Comparison of ENCODE assay signal across 13 cellular contexts in genomic region chr5:54296386-54296785, GRCh38. TPM values are rescaled to one million over a fixed set of nuclear protein-coding genes. Genes with fewer than 3 reads are reported as not detected.
DNase-seq lines count a peak whose midpoint lies in the region; ATAC-seq, FAIRE-seq and TF ChIP-seq lines count a peak whose summit lies in the region.
"Had no signal": no experiment of that assay in that cellular context is flagged by ENCODE, and none has a peak within 500 bp of the region (broad histone marks: within the 10 kb centered on the region; RNA-seq: fewer than 3 reads in every experiment).

No MANE protein-coding gene starts in this region.

- no peak overlapping the region for H3K9ac ChIP-seq in DND-41 (ENCODE audit: low read depth, low read length)
- no peak overlapping the region for H3K9ac ChIP-seq in H1 (replicated peaks in 1 of 4; ENCODE audit: extremely low read depth in 1 of 4, low read depth in 3 of 4, low read length in 3 of 4)

- H2BK12ac ChIP-seq in H1 (ENCODE audit: low read depth, low read length) = no peak overlapping the region

- TF ChIP-seq RAD21 in H1 (IDR thresholded peaks at IDR 0.05 in 1 of 2, conservative IDR thresholded peaks at IDR 0.05 in 1 of 2; ENCODE audit: low read depth in 2 of 2, low read length in 2 of 2) = no peak

- no peak overlapping the region for H4K5ac ChIP-seq in H1 (ENCODE audit: insufficient read length, low read depth, low read length)

- H3K4ac ChIP-seq in H1 (replicated peaks; ENCODE audit: insufficient read length, low read depth, low read length) = no peak overlapping the region

- intact Hi-C loops in pancreas (cut with DNase I) = no loop called here

- H3K18ac ChIP-seq in H1 (ENCODE audit: extremely low read depth, low read length) = no peak overlapping the region

- H3K4me1 ChIP-seq in DND-41 (ENCODE audit: insufficient read depth, low read length) (no peaks in the 10 kb centered on the region), H1 (replicated peaks in 1 of 4; ENCODE audit: control insufficient read depth in 3 of 4, insufficient read depth in 4 of 4, low read length in 3 of 4) (peaks cover 0 to 9% (median 8%) of the 10 kb centered on the region in 4 experiments; a peak in 4 of 7 replicates), pancreas (peaks cover 0 to 13% (median 0%) of the 10 kb centered on the region in 3 donors), SJCRH30 (peaks cover 7% of the 10 kb centered on the region; the same call in 1 of the 2 replicates)

- no peak for TF ChIP-seq EP300 in H1 (IDR thresholded peaks at IDR 0.05; ENCODE audit: borderline replicate concordance in 1 of 2, low read depth in 2 of 2, low read length in 2 of 2)

- H3K79me1 ChIP-seq in H1 (ENCODE audit: low read depth, low read length) = no peaks in the 10 kb centered on the region; the same call in 1 of the 2 replicates

- CTCF ChIA-PET in H1 (lab: Charles Lee; ENCODE audit: partially characterized antibody) = interaction anchor here (1.1 to 1.4 kb wide), 3 partner anchors 42 to 221 kb away, joined by 3 to 4 read pairs (median 3); partner anchors contain the start of gene SNX18

- H3K9me3 ChIP-seq in DND-41 (ENCODE audit: insufficient read depth, low read length, severe bottlenecking) = no peaks in the 10 kb centered on the region
- H3K9me3 ChIP-seq in H1 (ENCODE audit: insufficient read depth in 2 of 2, low read depth in 1 of 2, low read length in 1 of 2) = no peaks in the 10 kb centered on the region
- no peaks in the 10 kb centered on the region for H3K9me3 ChIP-seq in pancreas
- H3K9me3 ChIP-seq in SJCRH30 (replicated peaks) = no peaks in the 10 kb centered on the region

- FAIRE-seq in H1 (lab: Jason Lieb, UNC) (no peak), pancreas (lab: Jason Lieb, UNC) (no peak)
- FAIRE-seq: RCC 7860 had no signal

- H3K4me3 ChIP-seq in DND-41 (ENCODE audit: low read depth in 1 of 2, low read length in 2 of 2) (no peak overlapping the region), H1 (ENCODE audit: extremely low read depth in 1 of 4, insufficient read depth in 2 of 4, low read depth in 3 of 4, low read length in 4 of 4) (no peak overlapping the region), pancreas (no peak overlapping the region), SJCRH30 (no peak overlapping the region)

- TF ChIP-seq POLR2A in H1 (IDR thresholded peaks at IDR 0.05; ENCODE audit: control extremely low read depth in 1 of 2, low read depth in 2 of 2, low read length in 2 of 2) = no peak

- H3K4me2 ChIP-seq in DND-41 (ENCODE audit: insufficient read depth, low read length) = no peak overlapping the region
- H3K4me2 ChIP-seq in H1 (ENCODE audit: insufficient read depth in 1 of 2, low read depth in 2 of 2, low read length in 2 of 2) = peak overlapping the region in 1 of 2 experiments; percentile 11; a peak in 1 of 4 replicates

- H3K27ac ChIP-seq in DND-41 (ENCODE audit: low read length) (no peak overlapping the region), H1 (ENCODE audit: low read depth, low read length) (no peak overlapping the region), pancreas (no peak overlapping the region), SJCRH30 (no peak overlapping the region)

- H3K79me2 ChIP-seq in DND-41 (ENCODE audit: insufficient read depth, low read length) (peaks cover 9% of the 10 kb centered on the region), H1 (ENCODE audit: control insufficient read depth in 1 of 2, insufficient read depth in 2 of 2, low read length in 2 of 2) (peaks cover 5 to 79% of the 10 kb centered on the region in 2 experiments; a peak in 3 of 4 replicates)

- H2BK20ac ChIP-seq in H1 (ENCODE audit: low read length) = no peak overlapping the region

- 89% methylated on average over 2 of the region's 2 CpGs; no CpG with 5 or more reads in 1 of the 2 experiments for WGBS in H1 (ENCODE audit: extremely low coverage in 1 of 2, insufficient coverage in 1 of 2, insufficient read length in 1 of 2, insufficient replicate concordance in 2 of 2, low coverage in 1 of 2, low lambda C conversion rate in 2 of 2, missing lambda C conversion rate in 1 of 2), 2 experiments
- 14 to 18% methylated on average over 2 of the region's 2 CpGs for WGBS in pancreas, 2 donors

- POLR2A ChIA-PET in H1 (lab: Charles Lee; ENCODE audit: partially characterized antibody) = interaction anchor here (1.0 to 2.4 kb wide), 2 partner anchors 12 to 14 kb away, joined by 3 to 12 read pairs; partner anchors contain the start of gene ARL15

- peak overlapping the region; percentile 16; the same call in 1 of the 2 replicates for H2AK5ac ChIP-seq in H1 (ENCODE audit: low read depth, low read length)

- DNase-seq in DND-41 = no peak
- DNase-seq in NCI-H2196 treated with DMSO at 0.1 percent for 48 hours (lab: John Stamatoyannopoulos, UW; ENCODE audit: unreplicated experiment) = peak; percentile 27
- DNase-seq in H1 (ENCODE audit: low read depth in 1 of 2, low spot score in 2 of 2) = no peak
- peak in 2 of 6 donors; percentile 10 to 24 for DNase-seq in pancreas
- DNase-seq in SJCRH30 = no peak
- DNase-seq: activated naive CD4-positive, alpha-beta T cell; CD4-positive, CD25-positive, alpha-beta regulatory T cell; NCI-H187; stimulated activated CD4-positive, alpha-beta T cell treated with anti-CD3 and anti-CD28 coated beads, Interleukin-4, amount 100 ng/mL, for 4 hours; stimulated activated naive CD4-positive, alpha-beta T cell treated with Interleukin-2 at 50 U/mL for 16 hours had no signal

- TF ChIP-seq CTCF in DND-41 (IDR thresholded peaks at IDR 0.05; ENCODE audit: borderline replicate concordance, extremely low read depth, low read length, poor library complexity, severe bottlenecking) (no peak), H1 (IDR thresholded peaks at IDR 0.05; ENCODE audit: control extremely low read depth in 1 of 3, insufficient read depth in 1 of 3, low read depth in 1 of 3, low read length in 3 of 3) (no peak), pancreas (IDR thresholded peaks at IDR 0.05) (no peak)

- H2AFZ ChIP-seq in DND-41 (ENCODE audit: low read depth, low read length) (no peak overlapping the region), H1 (ENCODE audit: low read length) (no peak overlapping the region)

- ATAC-seq in DND-41 (ENCODE audit: insufficient read depth, low read depth) (peak; percentile 19; the same call in 1 of the 3 replicates), pancreas (peak; percentile 66 to 92 (median 90)), GM19397 (IDR thresholded peaks at IDR 0.05; ENCODE audit: unreplicated experiment) (no peak), GM19023 (IDR thresholded peaks at IDR 0.05; ENCODE audit: unreplicated experiment) (no peak)

- no peak overlapping the region for H3K23ac ChIP-seq in H1 (ENCODE audit: insufficient read length)

- H4K91ac ChIP-seq in H1 (replicated peaks; ENCODE audit: insufficient read length, low read length) = no peak overlapping the region

- H2BK15ac ChIP-seq in H1 (ENCODE audit: low read length) = no peak overlapping the region

- H2BK5ac ChIP-seq in H1 (ENCODE audit: low read depth, low read length) = no peak overlapping the region

- no peak overlapping the region for H3K56ac ChIP-seq in H1 (replicated peaks; ENCODE audit: insufficient read length, low read depth, low read length)

- H4K20me1 ChIP-seq in DND-41 (ENCODE audit: insufficient read depth, low read length) = peaks cover 29% of the 10 kb centered on the region; the same call in 1 of the 2 replicates
- H4K20me1 ChIP-seq in H1 (replicated peaks in 1 of 2; ENCODE audit: control insufficient read depth in 1 of 2, insufficient read depth in 2 of 2, low read length in 2 of 2) = peaks cover 0 to 2% of the 10 kb centered on the region in 2 experiments

- no peak overlapping the region for H4K8ac ChIP-seq in H1 (ENCODE audit: extremely low read depth, insufficient read depth, low read length)

- no peak overlapping the region for H2BK120ac ChIP-seq in H1 (replicated peaks; ENCODE audit: low read depth, low read length)

- H3K23me2 ChIP-seq in H1 (ENCODE audit: low read depth, low read length) = no peaks in the 10 kb centered on the region

- H3K36me3 ChIP-seq in DND-41 (ENCODE audit: insufficient read depth, low read length) = no peaks in the 10 kb centered on the region
- H3K36me3 ChIP-seq in H1 (ENCODE audit: control insufficient read depth in 2 of 4, insufficient read depth in 4 of 4, low read length in 3 of 4) = no peaks in the 10 kb centered on the region
- no peaks in the 10 kb centered on the region for H3K36me3 ChIP-seq in pancreas
- H3K36me3 ChIP-seq in SJCRH30 = no peaks in the 10 kb centered on the region

- H3K14ac ChIP-seq in H1 (ENCODE audit: insufficient read length) = no peak overlapping the region

- H3K27me3 ChIP-seq in DND-41 (ENCODE audit: insufficient read depth, low read length, poor library complexity) (no peaks in the 10 kb centered on the region), H1 (replicated peaks in 1 of 4; ENCODE audit: control insufficient read depth in 3 of 4, extremely low read depth in 1 of 4, insufficient read depth in 3 of 4, low read length in 3 of 4) (no peaks in the 10 kb centered on the region), pancreas (no peaks in the 10 kb centered on the region), SJCRH30 (no peaks in the 10 kb centered on the region)

TF ChIP-seq in H1, 55 proteins besides CTCF, POLR2A, EP300 and RAD21 (continues in another document):
- TF ChIP-seq, protein P1, sequence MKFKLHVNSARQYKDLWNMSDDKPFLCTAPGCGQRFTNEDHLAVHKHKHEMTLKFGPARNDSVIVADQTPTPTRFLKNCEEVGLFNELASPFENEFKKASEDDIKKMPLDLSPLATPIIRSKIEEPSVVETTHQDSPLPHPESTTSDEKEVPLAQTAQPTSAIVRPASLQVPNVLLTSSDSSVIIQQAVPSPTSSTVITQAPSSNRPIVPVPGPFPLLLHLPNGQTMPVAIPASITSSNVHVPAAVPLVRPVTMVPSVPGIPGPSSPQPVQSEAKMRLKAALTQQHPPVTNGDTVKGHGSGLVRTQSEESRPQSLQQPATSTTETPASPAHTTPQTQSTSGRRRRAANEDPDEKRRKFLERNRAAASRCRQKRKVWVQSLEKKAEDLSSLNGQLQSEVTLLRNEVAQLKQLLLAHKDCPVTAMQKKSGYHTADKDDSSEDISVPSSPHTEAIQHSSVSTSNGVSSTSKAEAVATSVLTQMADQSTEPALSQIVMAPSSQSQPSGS (IDR thresholded peaks at IDR 0.05; ENCODE audit: low read length) = no peak
- no peak for TF ChIP-seq GABPA (IDR thresholded peaks at IDR 0.05; ENCODE audit: borderline replicate concordance, insufficient read depth, low read length)

RNA-seq across cellular contexts. Expression of gene ARL15, which starts 14.0 kb away (rescaled TPM):
- total RNA-seq in H1 (2021; fragmentation: NEBNext Ultra II Directional; extraction: Animal tissue kit (Norgen Biotek cat#: 25700)) = 21.2 and 22.5 TPM in 2 replicates
- polyA plus RNA-seq in H1 (2011; rRNA removed) = 7.6 and 9.9 TPM in 2 replicates
- 9.6 TPM for polyA plus RNA-seq in H1 (2011; cell fraction: cytosol; rRNA removed)
- 17.3 TPM for polyA plus RNA-seq in H1 (2011; cell fraction: nucleus; rRNA removed)
- polyA plus RNA-seq in H1 (2012, experiment 1 of 2) = 9.6 to 15.4 TPM (median 12.0 TPM) in 4 replicates
- polyA plus RNA-seq in H1 (2012, experiment 2 of 2) = 1.8 TPM
- 13.6 TPM for polyA plus RNA-seq in H1 (2013, experiment 1 of 2)
- 13.9 TPM for polyA plus RNA-seq in H1 (2013, experiment 2 of 2)
- 55.0 and 72.9 TPM in 2 replicates for polyA minus RNA-seq in H1 (2011; rRNA and poly(A)+ RNA removed)
- polyA minus RNA-seq in H1 (2011; cell fraction: cytosol; rRNA and poly(A)+ RNA removed) = 14.3 TPM
- polyA minus RNA-seq in H1 (2011; cell fraction: nucleus; rRNA and poly(A)+ RNA removed) = 145 TPM
- total RNA-seq in pancreas = 10 to 100 TPM in 2 of 6 donors, 1 to 10 TPM in 4; 4.8 to 14.0 (median 6.7) TPM
- polyA plus RNA-seq in pancreas = 10 to 100 TPM in 1 of 2 donors, 1 to 10 TPM in 1; 3.9 to 11.4 TPM
- 21.5 and 24.4 TPM in 2 replicates for total RNA-seq in SJCRH30 (2014; rRNA removed; shearing (Covaris generic))

Comparison
In these comparisons a context has a peak if more than half of its experiments do, and no peak if none do; other contexts are left out.
1. ATAC-seq: peak in DND-41 (single experiment) and pancreas (4 of 4); none in GM19397 (single experiment) and GM19023 (single experiment).